Comparison of ENCODE assay signal across 2 cellular contexts in the genomic region with DNA sequence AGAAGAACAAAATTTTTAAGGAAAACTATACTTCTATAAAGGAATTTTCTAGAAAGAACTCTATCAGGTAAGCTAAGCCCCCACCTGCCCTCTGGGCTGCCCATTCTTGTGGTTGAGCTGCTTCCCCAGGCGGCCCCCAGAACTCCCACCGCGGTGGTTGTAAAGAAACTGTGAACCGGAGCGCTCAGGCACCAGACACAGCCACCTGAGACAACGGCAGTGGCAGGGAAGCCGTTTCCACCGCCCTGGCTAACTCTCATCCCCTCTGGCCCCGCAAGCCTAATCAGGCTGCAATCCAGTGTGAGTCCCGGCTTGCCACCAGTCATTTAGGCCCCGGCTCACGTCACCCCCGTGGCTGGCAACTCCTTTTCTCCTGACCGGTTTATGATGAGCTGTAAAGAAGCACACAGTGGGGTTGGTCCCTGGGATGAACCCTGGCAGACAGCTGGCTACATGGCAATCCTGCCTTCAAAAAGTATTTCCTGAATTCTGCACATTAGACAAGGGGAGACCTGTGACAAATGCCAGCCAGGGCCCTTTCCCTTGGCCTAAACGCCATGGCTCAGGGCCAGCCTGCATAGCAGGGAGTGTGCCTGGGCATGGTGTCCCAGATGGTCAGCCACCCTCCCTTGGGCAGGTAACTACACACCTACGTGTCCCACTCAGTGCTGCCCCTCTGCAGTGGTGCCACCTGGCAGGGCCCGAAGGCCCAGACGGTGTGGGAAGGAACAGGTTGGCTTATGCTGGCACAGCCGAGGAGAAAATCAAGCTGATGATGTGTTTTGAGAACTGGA.
TF ChIP-seq lines count a peak whose summit lies in the region.

No MANE protein-coding gene starts in this region.

TF ChIP-seq in GM23338, 12 proteins besides CTCF, POLR2A, EP300 and RAD21 (continues in another document):
- TF ChIP-seq, protein P1, sequence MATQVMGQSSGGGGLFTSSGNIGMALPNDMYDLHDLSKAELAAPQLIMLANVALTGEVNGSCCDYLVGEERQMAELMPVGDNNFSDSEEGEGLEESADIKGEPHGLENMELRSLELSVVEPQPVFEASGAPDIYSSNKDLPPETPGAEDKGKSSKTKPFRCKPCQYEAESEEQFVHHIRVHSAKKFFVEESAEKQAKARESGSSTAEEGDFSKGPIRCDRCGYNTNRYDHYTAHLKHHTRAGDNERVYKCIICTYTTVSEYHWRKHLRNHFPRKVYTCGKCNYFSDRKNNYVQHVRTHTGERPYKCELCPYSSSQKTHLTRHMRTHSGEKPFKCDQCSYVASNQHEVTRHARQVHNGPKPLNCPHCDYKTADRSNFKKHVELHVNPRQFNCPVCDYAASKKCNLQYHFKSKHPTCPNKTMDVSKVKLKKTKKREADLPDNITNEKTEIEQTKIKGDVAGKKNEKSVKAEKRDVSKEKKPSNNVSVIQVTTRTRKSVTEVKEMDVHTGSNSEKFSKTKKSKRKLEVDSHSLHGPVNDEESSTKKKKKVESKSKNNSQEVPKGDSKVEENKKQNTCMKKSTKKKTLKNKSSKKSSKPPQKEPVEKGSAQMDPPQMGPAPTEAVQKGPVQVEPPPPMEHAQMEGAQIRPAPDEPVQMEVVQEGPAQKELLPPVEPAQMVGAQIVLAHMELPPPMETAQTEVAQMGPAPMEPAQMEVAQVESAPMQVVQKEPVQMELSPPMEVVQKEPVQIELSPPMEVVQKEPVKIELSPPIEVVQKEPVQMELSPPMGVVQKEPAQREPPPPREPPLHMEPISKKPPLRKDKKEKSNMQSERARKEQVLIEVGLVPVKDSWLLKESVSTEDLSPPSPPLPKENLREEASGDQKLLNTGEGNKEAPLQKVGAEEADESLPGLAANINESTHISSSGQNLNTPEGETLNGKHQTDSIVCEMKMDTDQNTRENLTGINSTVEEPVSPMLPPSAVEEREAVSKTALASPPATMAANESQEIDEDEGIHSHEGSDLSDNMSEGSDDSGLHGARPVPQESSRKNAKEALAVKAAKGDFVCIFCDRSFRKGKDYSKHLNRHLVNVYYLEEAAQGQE (IDR thresholded peaks at IDR 0.05; ENCODE audit: unreplicated experiment): no peak
- no peak for TF ChIP-seq EZH2phosphoT487 (IDR thresholded peaks at IDR 0.05; ENCODE audit: unreplicated experiment)
- no peak for TF ChIP-seq EZH2 (IDR thresholded peaks at IDR 0.05; ENCODE audit: low read depth, unreplicated experiment)
- no peak for TF ChIP-seq ZNF114 (CRISPR knock-in tag; IDR thresholded peaks at IDR 0.05)
- TF ChIP-seq, protein P2, sequence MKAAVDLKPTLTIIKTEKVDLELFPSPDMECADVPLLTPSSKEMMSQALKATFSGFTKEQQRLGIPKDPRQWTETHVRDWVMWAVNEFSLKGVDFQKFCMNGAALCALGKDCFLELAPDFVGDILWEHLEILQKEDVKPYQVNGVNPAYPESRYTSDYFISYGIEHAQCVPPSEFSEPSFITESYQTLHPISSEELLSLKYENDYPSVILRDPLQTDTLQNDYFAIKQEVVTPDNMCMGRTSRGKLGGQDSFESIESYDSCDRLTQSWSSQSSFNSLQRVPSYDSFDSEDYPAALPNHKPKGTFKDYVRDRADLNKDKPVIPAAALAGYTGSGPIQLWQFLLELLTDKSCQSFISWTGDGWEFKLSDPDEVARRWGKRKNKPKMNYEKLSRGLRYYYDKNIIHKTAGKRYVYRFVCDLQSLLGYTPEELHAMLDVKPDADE (IDR thresholded peaks at IDR 0.05): no peak
- TF ChIP-seq CREB1 (CRISPR knock-in tag; IDR thresholded peaks at IDR 0.05; ENCODE audit: low read depth): no peak
- TF ChIP-seq NANOG (IDR thresholded peaks at IDR 0.05; ENCODE audit: borderline replicate concordance): no peak
- no peak for TF ChIP-seq JUNB (IDR thresholded peaks at IDR 0.05; ENCODE audit: unreplicated experiment)
- no peak for TF ChIP-seq POLR2AphosphoS5 (IDR thresholded peaks at IDR 0.05; ENCODE audit: low read depth)
- no peak for TF ChIP-seq ZNF331 (CRISPR knock-in tag; IDR thresholded peaks at IDR 0.05; ENCODE audit: low read depth)

TF ChIP-seq in GM12878, 131 proteins besides CTCF, POLR2A, EP300 and RAD21 (continued from another document):
- no peak for TF ChIP-seq CHD1 (IDR thresholded peaks at IDR 0.05; ENCODE audit: low read depth, low read length)
- TF ChIP-seq, protein P3, sequence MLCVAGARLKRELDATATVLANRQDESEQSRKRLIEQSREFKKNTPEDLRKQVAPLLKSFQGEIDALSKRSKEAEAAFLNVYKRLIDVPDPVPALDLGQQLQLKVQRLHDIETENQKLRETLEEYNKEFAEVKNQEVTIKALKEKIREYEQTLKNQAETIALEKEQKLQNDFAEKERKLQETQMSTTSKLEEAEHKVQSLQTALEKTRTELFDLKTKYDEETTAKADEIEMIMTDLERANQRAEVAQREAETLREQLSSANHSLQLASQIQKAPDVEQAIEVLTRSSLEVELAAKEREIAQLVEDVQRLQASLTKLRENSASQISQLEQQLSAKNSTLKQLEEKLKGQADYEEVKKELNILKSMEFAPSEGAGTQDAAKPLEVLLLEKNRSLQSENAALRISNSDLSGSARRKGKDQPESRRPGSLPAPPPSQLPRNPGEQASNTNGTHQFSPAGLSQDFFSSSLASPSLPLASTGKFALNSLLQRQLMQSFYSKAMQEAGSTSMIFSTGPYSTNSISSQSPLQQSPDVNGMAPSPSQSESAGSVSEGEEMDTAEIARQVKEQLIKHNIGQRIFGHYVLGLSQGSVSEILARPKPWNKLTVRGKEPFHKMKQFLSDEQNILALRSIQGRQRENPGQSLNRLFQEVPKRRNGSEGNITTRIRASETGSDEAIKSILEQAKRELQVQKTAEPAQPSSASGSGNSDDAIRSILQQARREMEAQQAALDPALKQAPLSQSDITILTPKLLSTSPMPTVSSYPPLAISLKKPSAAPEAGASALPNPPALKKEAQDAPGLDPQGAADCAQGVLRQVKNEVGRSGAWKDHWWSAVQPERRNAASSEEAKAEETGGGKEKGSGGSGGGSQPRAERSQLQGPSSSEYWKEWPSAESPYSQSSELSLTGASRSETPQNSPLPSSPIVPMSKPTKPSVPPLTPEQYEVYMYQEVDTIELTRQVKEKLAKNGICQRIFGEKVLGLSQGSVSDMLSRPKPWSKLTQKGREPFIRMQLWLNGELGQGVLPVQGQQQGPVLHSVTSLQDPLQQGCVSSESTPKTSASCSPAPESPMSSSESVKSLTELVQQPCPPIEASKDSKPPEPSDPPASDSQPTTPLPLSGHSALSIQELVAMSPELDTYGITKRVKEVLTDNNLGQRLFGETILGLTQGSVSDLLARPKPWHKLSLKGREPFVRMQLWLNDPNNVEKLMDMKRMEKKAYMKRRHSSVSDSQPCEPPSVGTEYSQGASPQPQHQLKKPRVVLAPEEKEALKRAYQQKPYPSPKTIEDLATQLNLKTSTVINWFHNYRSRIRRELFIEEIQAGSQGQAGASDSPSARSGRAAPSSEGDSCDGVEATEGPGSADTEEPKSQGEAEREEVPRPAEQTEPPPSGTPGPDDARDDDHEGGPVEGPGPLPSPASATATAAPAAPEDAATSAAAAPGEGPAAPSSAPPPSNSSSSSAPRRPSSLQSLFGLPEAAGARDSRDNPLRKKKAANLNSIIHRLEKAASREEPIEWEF (IDR thresholded peaks at IDR 0.05; ENCODE audit: insufficient replicate concordance, low read depth, low read length): no peak
- TF ChIP-seq HDAC2 (IDR thresholded peaks at IDR 0.05): no peak
- TF ChIP-seq ZBED1 (IDR thresholded peaks at IDR 0.05; ENCODE audit: borderline replicate concordance): no peak
- no peak for TF ChIP-seq HDGF (IDR thresholded peaks at IDR 0.05)
- TF ChIP-seq CREB1 (IDR thresholded peaks at IDR 0.05; ENCODE audit: low read depth): no peak
- no peak for TF ChIP-seq KLF5 (IDR thresholded peaks at IDR 0.05; ENCODE audit: partially characterized antibody)
- no peak for TF ChIP-seq ZNF274 (IDR thresholded peaks at IDR 0.05; ENCODE audit: insufficient read depth, insufficient read length)
- TF ChIP-seq ZNF384 (IDR thresholded peaks at IDR 0.05; ENCODE audit: borderline replicate concordance, low read depth, low read length): no peak
- TF ChIP-seq YY1 (IDR thresholded peaks at IDR 0.05; ENCODE audit: low read depth, low read length): no peak
- TF ChIP-seq, protein P1 (IDR thresholded peaks at IDR 0.05; ENCODE audit: low read depth, low read length): no peak
- no peak for TF ChIP-seq MYC (IDR thresholded peaks at IDR 0.05; ENCODE audit: insufficient read depth, insufficient read length, insufficient replicate concordance, low read length, severe bottlenecking)
TF ChIP-seq in GM12878: peak in this region for 0.
